1 cellular context compared by ENCODE assay signal in the genomic region with DNA sequence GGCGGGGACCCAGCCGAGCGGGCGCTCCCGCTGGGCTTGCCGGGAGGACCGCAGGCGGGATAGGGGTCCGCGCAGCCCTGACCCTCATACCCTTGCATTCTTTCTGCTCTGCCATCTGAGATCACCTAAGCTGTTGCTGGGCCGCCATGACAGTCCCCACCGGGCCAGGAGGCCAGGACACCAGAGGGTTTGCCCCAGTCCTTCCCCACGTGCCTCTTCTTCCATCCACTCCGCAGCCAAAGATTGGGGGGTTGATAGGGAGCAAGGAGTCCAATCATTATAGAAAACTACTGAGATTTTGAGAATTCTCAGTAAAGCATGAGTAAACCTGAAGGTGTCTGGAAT.
TF ChIP-seq lines count a peak whose summit lies in the region.

No MANE protein-coding gene starts in this region.

TF ChIP-seq in HEK293, 187 proteins besides CTCF, POLR2A, EP300 and RAD21 (continued from another document):
- TF ChIP-seq ZNF335 (tag by site-specific recombination; conservative IDR thresholded peaks at IDR 0.05): peak; percentile 62
- no peak for TF ChIP-seq ZNF558 (tag by site-specific recombination; IDR thresholded peaks at IDR 0.05)
- no peak for TF ChIP-seq ZNF426 (tag by site-specific recombination; IDR thresholded peaks at IDR 0.05)
- TF ChIP-seq, protein P1, sequence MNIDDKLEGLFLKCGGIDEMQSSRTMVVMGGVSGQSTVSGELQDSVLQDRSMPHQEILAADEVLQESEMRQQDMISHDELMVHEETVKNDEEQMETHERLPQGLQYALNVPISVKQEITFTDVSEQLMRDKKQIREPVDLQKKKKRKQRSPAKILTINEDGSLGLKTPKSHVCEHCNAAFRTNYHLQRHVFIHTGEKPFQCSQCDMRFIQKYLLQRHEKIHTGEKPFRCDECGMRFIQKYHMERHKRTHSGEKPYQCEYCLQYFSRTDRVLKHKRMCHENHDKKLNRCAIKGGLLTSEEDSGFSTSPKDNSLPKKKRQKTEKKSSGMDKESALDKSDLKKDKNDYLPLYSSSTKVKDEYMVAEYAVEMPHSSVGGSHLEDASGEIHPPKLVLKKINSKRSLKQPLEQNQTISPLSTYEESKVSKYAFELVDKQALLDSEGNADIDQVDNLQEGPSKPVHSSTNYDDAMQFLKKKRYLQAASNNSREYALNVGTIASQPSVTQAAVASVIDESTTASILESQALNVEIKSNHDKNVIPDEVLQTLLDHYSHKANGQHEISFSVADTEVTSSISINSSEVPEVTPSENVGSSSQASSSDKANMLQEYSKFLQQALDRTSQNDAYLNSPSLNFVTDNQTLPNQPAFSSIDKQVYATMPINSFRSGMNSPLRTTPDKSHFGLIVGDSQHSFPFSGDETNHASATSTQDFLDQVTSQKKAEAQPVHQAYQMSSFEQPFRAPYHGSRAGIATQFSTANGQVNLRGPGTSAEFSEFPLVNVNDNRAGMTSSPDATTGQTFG (tag by site-specific recombination; IDR thresholded peaks at IDR 0.05; ENCODE audit: borderline replicate concordance): no peak
- no peak for TF ChIP-seq ZNF416 (tag by site-specific recombination; IDR thresholded peaks at IDR 0.05)
- TF ChIP-seq MEIS1 (CRISPR knock-in tag; IDR thresholded peaks at IDR 0.05; ENCODE audit: borderline replicate concordance): no peak
- no peak for TF ChIP-seq ZNF830 (tag by site-specific recombination; IDR thresholded peaks at IDR 0.05; ENCODE audit: low read depth)
- TF ChIP-seq ZNF350 (tag by site-specific recombination; IDR thresholded peaks at IDR 0.05): no peak
TF ChIP-seq in HEK293: peak in this region for 4.
